In the genomic region with DNA sequence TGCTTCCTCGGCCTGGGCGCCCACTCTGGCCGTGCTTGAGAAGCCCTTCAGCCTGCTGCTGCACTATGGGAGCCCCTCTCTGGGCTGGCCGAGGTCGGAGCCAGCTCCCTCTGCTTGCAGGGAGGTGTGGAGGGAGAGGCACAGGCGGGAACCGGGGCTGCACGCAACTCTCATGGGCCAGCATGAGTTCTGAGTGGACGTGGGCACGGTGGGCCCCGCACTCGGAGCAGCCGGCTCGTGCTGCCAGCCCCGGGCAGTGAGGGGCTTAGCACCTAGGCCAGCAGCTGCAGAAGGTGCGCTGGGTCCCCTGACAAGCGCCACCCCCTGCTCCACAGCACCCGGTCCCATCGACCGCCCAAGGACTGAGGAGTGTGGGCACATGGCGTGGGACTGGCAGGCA, we compare ENCODE assay signal across 25 cellular contexts. TPM values are rescaled to one million over a fixed set of nuclear protein-coding genes. Genes with fewer than 3 reads are reported as not detected.
A peak's percentile ranks its signal among the peaks of the same experiment; 100 is the strongest.
DNase-seq lines count a peak whose midpoint lies in the region; ATAC-seq and TF ChIP-seq lines count a peak whose summit lies in the region.
"Had no signal": no experiment of that assay in that cellular context is flagged by ENCODE, and none has a peak within 500 bp of the region (broad histone marks: within the 10 kb centered on the region; RNA-seq: fewer than 3 reads in every experiment).

No MANE protein-coding gene starts in this region.

- 74 to 99% (median 97%) methylated on average over 5 to 21 of the region's 21 CpGs for WGBS in adrenal gland, 4 donors

- no peaks in the 10 kb centered on the region for H3K27me3 ChIP-seq in adrenal gland
- H3K27me3 ChIP-seq in upper lobe of right lung = no peaks in the 10 kb centered on the region
- H3K27me3 ChIP-seq: BLaER1 treated with 17β-estradiol and CSF1 and Interleukin-3, amounts not matched to agents 10 nM and 100 nM; SJSA1 had no signal

- ATAC-seq in Right ventricle myocardium inferior (no peak), mucosa of descending colon (no peak), upper lobe of right lung (no peak), HG03280 (IDR thresholded peaks at IDR 0.05; ENCODE audit: unreplicated experiment) (no peak), HG03469 (IDR thresholded peaks at IDR 0.05; ENCODE audit: unreplicated experiment) (no peak)
- ATAC-seq: Panc1 had no signal

- TF ChIP-seq POLR2A in adrenal gland (IDR thresholded peaks at IDR 0.05) = no peak

- H3K9me3 ChIP-seq in adrenal gland (replicated peaks in 1 of 3) = no peaks in the 10 kb centered on the region
- H3K9me3 ChIP-seq in mucosa of descending colon = no peaks in the 10 kb centered on the region
- H3K9me3 ChIP-seq in upper lobe of right lung = no peaks in the 10 kb centered on the region
- H3K9me3 ChIP-seq: SJSA1 had no signal

- H3K4me1 ChIP-seq in adrenal gland (replicated peaks in 1 of 2) (peaks cover 31 to 52% of the 10 kb centered on the region in 2 donors), mucosa of descending colon (ENCODE audit: low read depth) (peaks cover 35% of the 10 kb centered on the region), upper lobe of right lung (peaks cover 41% of the 10 kb centered on the region)

- H3K27ac ChIP-seq in adrenal gland (peak overlapping the region in 4 of 5 donors; percentile 27 to 99 (median 46)), upper lobe of right lung (peak overlapping the region; percentile 26)
- H3K27ac ChIP-seq: KMS-11, SJSA1 had no signal

- intact Hi-C loops in Right ventricle myocardium inferior (cut with DNase I) (no loop called here), cardiac septum (cut with DNase I) (no loop called here), adrenal gland (cut with DNase I) (loop anchor here in 1 of 2 donors (10.0 kb wide), 1 partner anchor 80 kb away; no protein-coding TSS in a partner anchor), mucosa of descending colon (cut with DNase I, micrococcal nuclease) (no loop called here), upper lobe of right lung (cut with DNase I) (no loop called here)

- DNase-seq in Right ventricle myocardium inferior (ENCODE audit: missing footprints) (peak; percentile 61), cardiac septum (ENCODE audit: low spot score) (no peak), adrenal gland (no peak), mucosa of descending colon (peak in 2 of 3 donors; percentile 31 to 49), upper lobe of right lung (no peak), NCI-H345 (lab: John Stamatoyannopoulos, UW) (no peak)
- DNase-seq: 8988T; Calu3; CD8-positive, alpha-beta memory T cell; DMS153; GOT3; HCEC 1CT; IMR-90; NCI-H1092 treated with DMSO at 0.1 percent for 48 hours; NCI-H1436 treated with DMSO at 0.1 percent for 48 hours; NCI-H2029 treated with DMSO at 0.1 percent for 48 hours; NCI-H226; NCI-H524 treated with DMSO at 0.1 percent for 48 hours; NCI-H82 had no signal

- TF ChIP-seq CTCF in adrenal gland (IDR thresholded peaks at IDR 0.05) = no peak
- TF ChIP-seq CTCF in mucosa of descending colon (IDR thresholded peaks at IDR 0.05) = no peak
- no peak for TF ChIP-seq CTCF in upper lobe of right lung (IDR thresholded peaks at IDR 0.05)

- H3K36me3 ChIP-seq in adrenal gland (replicated peaks in 1 of 2) (no peaks in the 10 kb centered on the region), mucosa of descending colon (ENCODE audit: low read depth) (no peaks in the 10 kb centered on the region), upper lobe of right lung (no peaks in the 10 kb centered on the region)
- H3K36me3 ChIP-seq: SJSA1 had no signal

- no peak overlapping the region for H3K4me3 ChIP-seq in adrenal gland
- no peak overlapping the region for H3K4me3 ChIP-seq in mucosa of descending colon
- H3K4me3 ChIP-seq in upper lobe of right lung = no peak overlapping the region
- H3K4me3 ChIP-seq: BLaER1 treated with 17β-estradiol and CSF1 and Interleukin-3, amounts not matched to agents 10 nM and 100 nM; SJSA1 had no signal

RNA-seq across cellular contexts. Expression of gene PDK4, which starts 9.0 kb away (rescaled TPM):
- total RNA-seq in Right ventricle myocardium inferior (431 TPM), cardiac septum (49.0 TPM), adrenal gland (100 to 1,000 TPM; 211 to 690 (median 445) TPM), mucosa of descending colon (100 to 1,000 TPM in 1 of 3 donors, 10 to 100 TPM in 2; 36.2 to 224 (median 50.6) TPM), upper lobe of right lung (156 TPM)
- polyA plus RNA-seq in adrenal gland = 100 to 1,000 TPM in 1 of 3 donors, 10 to 100 TPM in 2; 79.4 to 323 (median 82.0) TPM
- total RNA-seq: SJSA1 had no signal
- polyA plus RNA-seq: CD8-positive, alpha-beta memory T cell had no signal

Comparison
In these comparisons a context has a peak if more than half of its experiments do, and no peak if none do; other contexts are left out.
1. DNase-seq: peak in Right ventricle myocardium inferior (single experiment) and mucosa of descending colon (2 of 3); none in cardiac septum (single experiment), adrenal gland (0 of 7), upper lobe of right lung (single experiment) and NCI-H345 (single experiment).